Comparison of ENCODE assay signal across 1 cellular context in the genomic region with DNA sequence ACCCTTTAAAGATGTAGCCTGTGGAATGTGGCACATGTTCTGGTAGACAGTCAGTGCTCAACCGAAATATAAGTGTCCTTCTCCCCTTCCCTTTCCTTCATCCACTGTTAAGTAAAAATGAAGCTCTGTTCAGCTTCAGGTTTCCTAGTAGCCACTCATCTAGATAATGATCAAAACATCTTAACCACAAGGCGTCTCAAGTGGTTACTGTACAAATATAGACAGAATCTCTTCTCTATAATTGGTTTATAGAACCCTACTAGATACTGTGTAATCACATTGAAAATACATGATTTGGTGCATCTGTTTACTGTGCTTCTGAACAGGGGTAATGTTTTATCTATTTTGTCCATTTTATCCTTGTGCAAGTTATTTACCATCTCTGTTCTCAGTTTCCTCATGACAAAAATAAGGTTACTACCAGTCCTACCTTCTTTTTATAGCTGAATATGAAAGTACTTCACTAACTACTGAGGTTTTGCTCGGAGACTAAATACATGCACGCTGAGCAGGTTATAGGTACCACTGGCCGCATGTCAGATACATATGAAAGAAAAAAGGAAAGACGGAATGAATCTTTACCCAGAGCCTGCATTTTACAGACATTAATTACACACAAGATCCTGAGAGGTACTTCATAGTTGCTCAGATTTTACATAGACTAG.
TF ChIP-seq lines count a peak whose summit lies in the region.

No MANE protein-coding gene starts in this region.

TF ChIP-seq in K562, 482 proteins besides CTCF, POLR2A, EP300 and RAD21 (continued from another document):
- no peak for TF ChIP-seq ZBTB40 (IDR thresholded peaks at IDR 0.05)
- no peak for TF ChIP-seq ZBTB40 (CRISPR knock-in tag; IDR thresholded peaks at IDR 0.05)
- no peak for TF ChIP-seq ESRRB (CRISPR knock-in tag; IDR thresholded peaks at IDR 0.05; ENCODE audit: borderline replicate concordance)
- TF ChIP-seq SP2 (IDR thresholded peaks at IDR 0.05; ENCODE audit: extremely low read depth, low read depth, low read length, poor library complexity, severe bottlenecking) = no peak
- TF ChIP-seq NFE2 (IDR thresholded peaks at IDR 0.05; ENCODE audit: low read depth) = no peak
- no peak for TF ChIP-seq NCOA1 (IDR thresholded peaks at IDR 0.05; ENCODE audit: low read depth)
- peak in 1 of 2 experiments; percentile 77; a peak in 1 of 4 replicates for TF ChIP-seq RCOR1 (IDR thresholded peaks at IDR 0.05; ENCODE audit: borderline replicate concordance in 1 of 2, low read depth in 2 of 2, low read length in 2 of 2)
- TF ChIP-seq NFRKB (IDR thresholded peaks at IDR 0.05; ENCODE audit: low read depth) = no peak
- no peak for TF ChIP-seq PPARD (CRISPR knock-in tag; IDR thresholded peaks at IDR 0.05)
- no peak for TF ChIP-seq GTF2E2 (tag; IDR thresholded peaks at IDR 0.05)
- TF ChIP-seq ZNF175 (CRISPR knock-in tag; IDR thresholded peaks at IDR 0.05; ENCODE audit: low read depth) = no peak
- TF ChIP-seq COPS2 (conservative IDR thresholded peaks at IDR 0.05) = no peak
- TF ChIP-seq BDP1 (IDR thresholded peaks at IDR 0.05; ENCODE audit: insufficient read depth, insufficient read length) = no peak
- TF ChIP-seq ZNF23 (CRISPR knock-in tag; IDR thresholded peaks at IDR 0.05) = no peak
- no peak for TF ChIP-seq ATF1 (CRISPR knock-in tag; IDR thresholded peaks at IDR 0.05)
- no peak for TF ChIP-seq ATF1 (tag; IDR thresholded peaks at IDR 0.05)
- TF ChIP-seq HBP1 (CRISPR knock-in tag; IDR thresholded peaks at IDR 0.05) = no peak
- TF ChIP-seq MBD2 (IDR thresholded peaks at IDR 0.05; ENCODE audit: borderline replicate concordance, low read depth) = no peak
- TF ChIP-seq FOXA3 (CRISPR knock-in tag; conservative IDR thresholded peaks at IDR 0.05 in 1 of 2, IDR thresholded peaks at IDR 0.05 in 1 of 2) = peak in 1 of 2 experiments; percentile 78; a peak in 2 of 4 replicates
- TF ChIP-seq SUPT5H (IDR thresholded peaks at IDR 0.05) = no peak
- TF ChIP-seq, protein P1, sequence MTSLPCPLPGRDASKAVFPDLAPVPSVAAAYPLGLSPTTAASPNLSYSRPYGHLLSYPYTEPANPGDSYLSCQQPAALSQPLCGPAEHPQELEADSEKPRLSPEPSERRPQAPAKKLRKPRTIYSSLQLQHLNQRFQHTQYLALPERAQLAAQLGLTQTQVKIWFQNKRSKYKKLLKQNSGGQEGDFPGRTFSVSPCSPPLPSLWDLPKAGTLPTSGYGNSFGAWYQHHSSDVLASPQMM (CRISPR knock-in tag; IDR thresholded peaks at IDR 0.05) = no peak
- TF ChIP-seq SMAD4 (CRISPR knock-in tag; conservative IDR thresholded peaks at IDR 0.05) = no peak
- no peak for TF ChIP-seq FOXA1 (IDR thresholded peaks at IDR 0.05; ENCODE audit: borderline replicate concordance)
- TF ChIP-seq RBM15 (IDR thresholded peaks at IDR 0.05; ENCODE audit: insufficient read depth, low read length) = no peak
- TF ChIP-seq ZBTB17 (CRISPR knock-in tag; IDR thresholded peaks at IDR 0.05) = no peak
- TF ChIP-seq, protein P2, sequence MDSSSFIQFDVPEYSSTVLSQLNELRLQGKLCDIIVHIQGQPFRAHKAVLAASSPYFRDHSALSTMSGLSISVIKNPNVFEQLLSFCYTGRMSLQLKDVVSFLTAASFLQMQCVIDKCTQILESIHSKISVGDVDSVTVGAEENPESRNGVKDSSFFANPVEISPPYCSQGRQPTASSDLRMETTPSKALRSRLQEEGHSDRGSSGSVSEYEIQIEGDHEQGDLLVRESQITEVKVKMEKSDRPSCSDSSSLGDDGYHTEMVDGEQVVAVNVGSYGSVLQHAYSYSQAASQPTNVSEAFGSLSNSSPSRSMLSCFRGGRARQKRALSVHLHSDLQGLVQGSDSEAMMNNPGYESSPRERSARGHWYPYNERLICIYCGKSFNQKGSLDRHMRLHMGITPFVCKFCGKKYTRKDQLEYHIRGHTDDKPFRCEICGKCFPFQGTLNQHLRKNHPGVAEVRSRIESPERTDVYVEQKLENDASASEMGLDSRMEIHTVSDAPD (CRISPR knock-in tag; IDR thresholded peaks at IDR 0.05) = no peak
- TF ChIP-seq XRCC4 (IDR thresholded peaks at IDR 0.05; ENCODE audit: extremely low read depth, insufficient read depth, insufficient read length) = no peak
- TF ChIP-seq, protein P3, sequence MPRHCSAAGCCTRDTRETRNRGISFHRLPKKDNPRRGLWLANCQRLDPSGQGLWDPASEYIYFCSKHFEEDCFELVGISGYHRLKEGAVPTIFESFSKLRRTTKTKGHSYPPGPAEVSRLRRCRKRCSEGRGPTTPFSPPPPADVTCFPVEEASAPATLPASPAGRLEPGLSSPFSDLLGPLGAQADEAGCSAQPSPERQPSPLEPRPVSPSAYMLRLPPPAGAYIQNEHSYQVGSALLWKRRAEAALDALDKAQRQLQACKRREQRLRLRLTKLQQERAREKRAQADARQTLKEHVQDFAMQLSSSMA (CRISPR knock-in tag; IDR thresholded peaks at IDR 0.05) = no peak
- no peak for TF ChIP-seq ZNF785 (CRISPR knock-in tag; IDR thresholded peaks at IDR 0.05)
- no peak for TF ChIP-seq TAF7 (tag; IDR thresholded peaks at IDR 0.05)
- TF ChIP-seq, protein P4, sequence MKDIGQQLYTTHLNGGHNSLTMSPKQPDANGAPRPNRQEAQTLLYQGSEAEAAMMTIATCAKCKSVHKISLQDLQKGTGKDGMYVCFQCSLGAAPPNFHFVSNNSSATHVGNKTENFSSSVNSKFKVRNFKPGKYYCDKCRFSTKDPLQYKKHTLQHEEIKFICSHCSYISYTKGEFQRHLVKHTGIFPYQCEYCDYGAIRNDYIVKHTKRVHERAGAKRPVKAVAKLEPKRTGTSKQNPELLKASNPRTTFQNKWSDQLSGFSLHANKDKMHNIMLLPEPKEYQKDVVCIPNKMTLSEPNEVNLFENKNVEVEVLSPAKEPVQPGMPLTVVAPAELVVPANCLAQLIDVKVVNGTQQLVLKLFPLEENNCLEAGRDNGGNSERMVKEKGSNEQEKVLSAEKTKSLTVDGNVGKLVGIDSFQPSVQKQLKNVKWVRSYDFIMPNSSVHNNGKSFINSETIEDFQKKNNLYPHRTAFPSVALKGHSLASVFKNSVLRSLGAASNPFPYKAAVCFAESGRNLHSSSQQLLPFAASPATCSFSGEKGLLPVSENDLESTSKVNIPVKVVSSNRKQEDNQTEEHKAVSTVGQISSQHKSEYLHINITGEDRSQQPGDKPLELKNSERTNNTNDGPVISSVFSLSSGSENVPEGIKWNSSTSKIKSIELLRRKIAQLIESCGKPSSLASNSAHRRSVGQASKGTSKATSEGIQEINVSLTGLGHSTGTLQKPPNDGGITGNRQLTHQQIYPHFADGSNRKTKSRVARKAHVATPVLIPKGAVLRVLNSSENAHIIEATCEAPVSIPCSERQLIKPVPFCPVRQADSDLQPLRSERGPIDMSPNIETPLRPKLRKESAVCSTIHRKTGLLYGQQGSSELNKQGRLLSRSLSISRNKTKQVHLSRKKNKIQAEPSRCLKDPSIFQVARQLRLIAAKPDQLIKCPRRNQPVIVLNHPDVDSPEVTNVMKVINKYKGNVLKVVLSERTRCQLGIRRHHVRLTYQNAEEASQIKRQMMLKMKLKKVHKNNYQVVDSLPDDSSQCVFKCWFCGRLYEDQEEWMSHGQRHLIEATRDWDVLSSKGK (CRISPR knock-in tag; IDR thresholded peaks at IDR 0.05) = no peak
- no peak for TF ChIP-seq NUFIP1 (IDR thresholded peaks at IDR 0.05; ENCODE audit: partially characterized antibody)
- TF ChIP-seq ZNF197 (CRISPR knock-in tag; IDR thresholded peaks at IDR 0.05; ENCODE audit: low read depth) = no peak
- TF ChIP-seq HES1 (IDR thresholded peaks at IDR 0.05; ENCODE audit: low read depth) = peak; percentile 63
- TF ChIP-seq ESRRA (IDR thresholded peaks at IDR 0.05; ENCODE audit: borderline replicate concordance, low read depth) = peak; percentile 61; the same call in 1 of the 2 replicates
- no peak for TF ChIP-seq GTF2F1 (IDR thresholded peaks at IDR 0.05; ENCODE audit: low read depth, low read length)
- TF ChIP-seq RBM34 (IDR thresholded peaks at IDR 0.05; ENCODE audit: borderline replicate concordance, insufficient read depth, low read length) = no peak
- no peak for TF ChIP-seq ZNF184 (CRISPR knock-in tag; IDR thresholded peaks at IDR 0.05)
- TF ChIP-seq SIN3B (IDR thresholded peaks at IDR 0.05; ENCODE audit: low read depth) = no peak
- TF ChIP-seq HEY1 (CRISPR knock-in tag; IDR thresholded peaks at IDR 0.05; ENCODE audit: borderline replicate concordance) = no peak
